Comparison of ENCODE assay signal across 11 cellular contexts in genomic region chr19:17951151-17952040, GRCh38. TPM values are rescaled to one million over a fixed set of nuclear protein-coding genes. Genes with fewer than 3 reads are reported as not detected.
DNase-seq lines count a peak whose midpoint lies in the region; ATAC-seq, FAIRE-seq and TF ChIP-seq lines count a peak whose summit lies in the region.
"Had no signal": no experiment of that assay in that cellular context is flagged by ENCODE, and none has a peak within 500 bp of the region (broad histone marks: within the 10 kb centered on the region; RNA-seq: fewer than 3 reads in every experiment).

No MANE protein-coding gene starts in this region.

- H3K4me2 ChIP-seq in mesendoderm (ENCODE audit: low read length): no peak overlapping the region

- peak; percentile 76 for FAIRE-seq in GM12891 (lab: Jason Lieb, UNC)
- FAIRE-seq: bronchial epithelial cell had no signal

- no peak overlapping the region for H3K27ac Mint-ChIP-seq in T-helper 17 cell

- no peak overlapping the region for H3K9ac ChIP-seq in mesendoderm (ENCODE audit: low read length)

- WGBS in mesendoderm (ENCODE audit: extremely low coverage, insufficient coverage, low lambda C conversion rate): no CpG with 5 or more reads among the region's 35 CpGs

- peaks cover 33% of the 10 kb centered on the region for H3K4me1 Mint-ChIP-seq in T-helper 17 cell

- no peak for TF ChIP-seq POLR2A in GM12891 (IDR thresholded peaks at IDR 0.05; ENCODE audit: low read depth, low read length)

- peak overlapping the region; percentile 8 for H3K56ac ChIP-seq in mesendoderm (ENCODE audit: low read length)

- peak; percentile 63 for DNase-seq in CD1c-positive myeloid dendritic cell (ENCODE audit: extremely low spot score)
- DNase-seq in GM12891 (ENCODE audit: insufficient read length, low spot score): no peak
- DNase-seq in T-helper 17 cell: no peak
- no peak for DNase-seq in mesendoderm
- DNase-seq in activated CD4-positive, CD25-positive, alpha-beta regulatory T cell treated with anti-CD3 and anti-CD28 coated beads, Interleukin-2, amount 50 U/mL, for 72 hours: no peak
- no peak for DNase-seq in kidney tubule cell (ENCODE audit: low spot score)
- no peak for DNase-seq in pons (ENCODE audit: low spot score)
- DNase-seq: NCI-H526 treated with DMSO at 0.1 percent for 48 hours had no signal

- no peak overlapping the region for H4K8ac ChIP-seq in mesendoderm (ENCODE audit: low read depth, low read length)

- no peak overlapping the region for H2BK120ac ChIP-seq in mesendoderm (ENCODE audit: low read depth, low read length)

- no peak for ATAC-seq in T-helper 17 cell
- no peak for ATAC-seq in GM21526 (IDR thresholded peaks at IDR 0.05; ENCODE audit: low FRiP score, unreplicated experiment)

- H3K27ac ChIP-seq in mesendoderm (ENCODE audit: low read depth, low read length): no peak overlapping the region
- H3K27ac ChIP-seq: HL-60 had no signal

- no peak overlapping the region for H3K4me3 ChIP-seq in mesendoderm (ENCODE audit: low read length)

- H3K4me3 Mint-ChIP-seq in T-helper 17 cell: peak overlapping the region; percentile 88

- no peak overlapping the region for H2AK5ac ChIP-seq in mesendoderm (ENCODE audit: low read length)

- H3K79me2 ChIP-seq in mesendoderm (ENCODE audit: control insufficient read depth, insufficient read depth, low read length): no peaks in the 10 kb centered on the region

- no peak overlapping the region for H3K23ac ChIP-seq in mesendoderm (ENCODE audit: low read length)

- peaks cover 42% of the 10 kb centered on the region for H3K27me3 ChIP-seq in mesendoderm (ENCODE audit: insufficient read depth, low read length, poor library complexity)

- H3K79me1 ChIP-seq in mesendoderm (ENCODE audit: low read length): no peaks in the 10 kb centered on the region

- H2BK15ac ChIP-seq in mesendoderm (replicated peaks; ENCODE audit: low read depth): no peak overlapping the region

- peaks cover 4% of the 10 kb centered on the region for H3K36me3 Mint-ChIP-seq in T-helper 17 cell (ENCODE audit: low read depth)

- peaks cover 2% of the 10 kb centered on the region for H3K4me1 ChIP-seq in mesendoderm (ENCODE audit: control insufficient read depth, low read depth, low read length)

- H3K18ac ChIP-seq in mesendoderm (ENCODE audit: low read length): peak overlapping the region; percentile 43

- no peaks in the 10 kb centered on the region for H3K9me3 ChIP-seq in T-helper 17 cell (ENCODE audit: control insufficient read depth, low read length, poor library complexity, severe bottlenecking)

- H2BK5ac ChIP-seq in mesendoderm (ENCODE audit: low read length): no peak overlapping the region

- H3K36me3 ChIP-seq in mesendoderm (ENCODE audit: control insufficient read depth, insufficient read depth, low read length): no peaks in the 10 kb centered on the region

- peaks cover 35% of the 10 kb centered on the region for H3K27me3 Mint-ChIP-seq in T-helper 17 cell

- no peak overlapping the region for H4K5ac ChIP-seq in mesendoderm (ENCODE audit: low read length)

- H3K4ac ChIP-seq in mesendoderm (ENCODE audit: low read depth, low read length): no peak overlapping the region

TF ChIP-seq in GM12891, 5 proteins besides CTCF, POLR2A, EP300 and RAD21:
- TF ChIP-seq POLR2AphosphoS5 (IDR thresholded peaks at IDR 0.05; ENCODE audit: low read depth, low read length) (no peak), POU2F2 (IDR thresholded peaks at IDR 0.05; ENCODE audit: low read depth, low read length) (no peak), PAX5 (IDR thresholded peaks at IDR 0.05; ENCODE audit: insufficient read depth, low read length, severe bottlenecking) (no peak), SPI1 (IDR thresholded peaks at IDR 0.05; ENCODE audit: low read depth, low read length) (no peak), TAF1 (IDR thresholded peaks at IDR 0.05; ENCODE audit: low read depth, low read length) (no peak)

RNA-seq across cellular contexts. Expression of gene KCNN1, which starts 15.5 kb away (rescaled TPM):
- polyA plus RNA-seq in GM12891 (2012; ENCODE audit: low read depth, missing spikeins): 2.6 TPM
- not detected for total RNA-seq in T-helper 17 cell
- polyA plus RNA-seq in mesendoderm (2013, experiment 1 of 2): 1.3 TPM
- polyA plus RNA-seq in mesendoderm (2013, experiment 2 of 2): 1.1 TPM
- total RNA-seq: bronchial epithelial cell had no signal

RNA-seq across cellular contexts. Expression of gene CCDC124, which starts 18.6 kb away (rescaled TPM):
- 79.4 TPM for polyA plus RNA-seq in GM12891 (2012; ENCODE audit: low read depth, missing spikeins)
- 10 to 100 TPM; 21.8 to 27.0 TPM for total RNA-seq in T-helper 17 cell
- 77.3 TPM for polyA plus RNA-seq in mesendoderm (2013, experiment 1 of 2)
- 80.4 TPM for polyA plus RNA-seq in mesendoderm (2013, experiment 2 of 2)

RNA-seq across cellular contexts. Expression of gene ARRDC2, which starts 56.6 kb away (rescaled TPM):
- polyA plus RNA-seq in GM12891 (2012; ENCODE audit: low read depth, missing spikeins): 3.6 TPM
- total RNA-seq in T-helper 17 cell: 100 to 1,000 TPM; 165 to 166 TPM
- 1.6 TPM for polyA plus RNA-seq in mesendoderm (2013, experiment 1 of 2)
- 1.6 TPM for polyA plus RNA-seq in mesendoderm (2013, experiment 2 of 2)
